In the genomic region with DNA sequence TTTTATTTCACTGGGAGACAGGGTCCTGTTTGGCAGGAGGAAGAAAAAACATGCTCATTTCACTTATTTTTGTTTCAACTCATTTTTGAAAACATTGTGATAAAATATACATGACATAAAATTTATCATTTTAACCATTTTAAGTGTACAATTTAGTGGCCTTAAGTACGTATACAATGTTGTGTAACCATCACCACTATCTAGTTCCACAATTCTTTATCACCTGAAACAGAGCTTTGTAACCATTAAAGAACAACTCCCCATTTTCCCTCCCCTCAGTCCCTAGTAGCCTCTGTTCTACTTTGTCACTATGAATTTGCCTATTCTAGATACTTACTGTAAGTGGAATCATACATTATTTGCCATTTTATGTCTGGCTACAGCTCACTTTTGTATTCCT, we compare ENCODE assay signal across 7 cellular contexts.
"Had no signal": no experiment of that assay in that cellular context is flagged by ENCODE, and none has a peak within 500 bp of the region (broad histone marks: within the 10 kb centered on the region; RNA-seq: fewer than 3 reads in every experiment).

No MANE protein-coding gene starts in this region.

- FAIRE-seq: HepG2, HTR-8/SVneo had no signal

- H3K4me3 Mint-ChIP-seq: IgD-negative memory B cell had no signal

- H3K4me1 Mint-ChIP-seq: IgD-negative memory B cell had no signal

- H3K27ac ChIP-seq: HL-60 had no signal

- DNase-seq: IMR-90, KBM-7, KG1 had no signal

- H3K36me3 Mint-ChIP-seq: IgD-negative memory B cell had no signal

- H3K27ac Mint-ChIP-seq: IgD-negative memory B cell had no signal

- ATAC-seq: HepG2 had no signal
